8 cellular contexts compared by ENCODE assay signal in genomic region chr7:9625953-9626352, GRCh38.
"Had no signal": no experiment of that assay in that cellular context is flagged by ENCODE, and none has a peak within 500 bp of the region (broad histone marks: within the 10 kb centered on the region; RNA-seq: fewer than 3 reads in every experiment).

No MANE protein-coding gene starts in this region.

- ATAC-seq: HCT116, K562 had no signal

- DNase-seq: GM23248, GOT3, H7, HFFc6, IMR-90, KG1 had no signal
